ENCODE assay signal across 32 cellular contexts in genomic region chr3:102712896-102713295, GRCh38.
DNase-seq lines count a peak whose midpoint lies in the region; ATAC-seq and TF ChIP-seq lines count a peak whose summit lies in the region.
"Had no signal": no experiment of that assay in that cellular context is flagged by ENCODE, and none has a peak within 500 bp of the region (broad histone marks: within the 10 kb centered on the region; RNA-seq: fewer than 3 reads in every experiment).

No MANE protein-coding gene starts in this region.

- peaks cover 10% of the 10 kb centered on the region for H3K4me1 Mint-ChIP-seq in stimulated activated naive CD8-positive, alpha-beta T cell treated with anti-CD3 and anti-CD28 coated beads, Interleukin-15, amount 100 ng/mL, for 72 hours
- H3K4me1 Mint-ChIP-seq: activated naive CD4-positive, alpha-beta T cell treated with anti-CD3 and anti-CD28 coated beads, Interleukin-2, amount 50 U/mL, for 24 hours; CD14-positive monocyte; H9; stimulated activated naive B cell treated with anti-CD40 and anti-IgM and Interleukin-4, amounts not matched to agents 10 μg/mL and 1 μg/mL and 100 μg/mL, for 72 hours had no signal

- ATAC-seq in stimulated activated naive CD8-positive, alpha-beta T cell treated with anti-CD3 and anti-CD28 coated beads, Interleukin-15, amount 100 ng/mL, for 72 hours, result peak; percentile 60
- ATAC-seq in stimulated activated naive CD8-positive, alpha-beta T cell treated with anti-CD3 and anti-CD28 coated beads, Interleukin-15, Interleukin-2, amounts not matched to agents 100 U/mL and 50 U/mL, for 24 hours, result no peak
- no peak for ATAC-seq in left lobe of liver
- ATAC-seq: activated CD8-positive, alpha-beta memory T cell treated with anti-CD3 and anti-CD28 coated beads, Interleukin-2, amount 10 ng/mL, durations not matched to agents 7 days and 5 days; naive thymus-derived CD8-positive, alpha-beta T cell; psoas muscle; sciatic nerve; stimulated activated naive B cell treated with anti-CD40 and anti-IgM and Interleukin-4, amounts not matched to agents 10 μg/mL and 1 μg/mL and 100 μg/mL, for 72 hours had no signal

- intact Hi-C loops in ovary (cut with DNase I), result no loop called here

- no peaks in the 10 kb centered on the region for H3K4me1 ChIP-seq in ovary (ENCODE audit: insufficient read depth)
- H3K4me1 ChIP-seq: breast epithelium, Caco-2, psoas muscle, suprapubic skin, upper lobe of left lung had no signal

- TF ChIP-seq CTCF in ovary (IDR thresholded peaks at IDR 0.05), result no peak

- 86 to 91% (median 89%) methylated on average over 5 of the region's 5 CpGs for WGBS in ovary, 3 donors

- H3K4me3 ChIP-seq in ovary, result no peak overlapping the region
- H3K4me3 ChIP-seq: breast epithelium, hepatocyte, lung, psoas muscle, SK-N-MC, suprapubic skin, upper lobe of left lung had no signal

- no peak for TF ChIP-seq POLR2A in ovary (IDR thresholded peaks at IDR 0.05)

- H3K27ac ChIP-seq in ovary, result no peak overlapping the region
- H3K27ac ChIP-seq: breast epithelium, hepatocyte, psoas muscle, SK-N-MC, suprapubic skin, upper lobe of left lung had no signal

- peaks cover 15% of the 10 kb centered on the region for H3K27me3 Mint-ChIP-seq in stimulated activated naive CD8-positive, alpha-beta T cell treated with anti-CD3 and anti-CD28 coated beads, Interleukin-15, amount 100 ng/mL, for 72 hours

- H3K27ac Mint-ChIP-seq in stimulated activated naive CD8-positive, alpha-beta T cell treated with anti-CD3 and anti-CD28 coated beads, Interleukin-15, amount 100 ng/mL, for 72 hours, result no peak overlapping the region
- H3K27ac Mint-ChIP-seq: activated CD8-positive, alpha-beta memory T cell treated with anti-CD3 and anti-CD28 coated beads, Interleukin-2, amount 10 ng/mL, durations not matched to agents 7 days and 5 days; activated naive CD4-positive, alpha-beta T cell treated with anti-CD3 and anti-CD28 coated beads, Interleukin-2, amount 50 U/mL, for 24 hours; activated T-helper 1 cell treated with anti-CD3 and anti-CD28 coated beads, Interleukin-12 subunit alpha, Interleukin-12 subunit beta, Interleukin-2, Interleukin-4 antibody, amounts not matched to agents 30 ng/mL and 10 ng/mL and 1 ng/mL, durations not matched to agents 14 hours and 24 hours and 36 hours; CD14-positive monocyte; H9; naive thymus-derived CD8-positive, alpha-beta T cell; stimulated activated naive B cell treated with anti-CD40 and anti-IgM and Interleukin-4, amounts not matched to agents 10 μg/mL and 1 μg/mL and 100 μg/mL, for 72 hours had no signal

- no peaks in the 10 kb centered on the region for H3K9me3 Mint-ChIP-seq in stimulated activated naive CD8-positive, alpha-beta T cell treated with anti-CD3 and anti-CD28 coated beads, Interleukin-15, amount 100 ng/mL, for 72 hours
- H3K9me3 Mint-ChIP-seq: activated naive CD4-positive, alpha-beta T cell treated with anti-CD3 and anti-CD28 coated beads, Interleukin-2, amount 50 U/mL, for 24 hours; activated T-helper 1 cell treated with anti-CD3 and anti-CD28 coated beads, Interleukin-12 subunit alpha, Interleukin-12 subunit beta, Interleukin-2, Interleukin-4 antibody, amounts not matched to agents 30 ng/mL and 10 ng/mL and 1 ng/mL, durations not matched to agents 14 hours and 24 hours and 36 hours; H9; stimulated activated naive B cell treated with anti-CD40 and anti-IgM and Interleukin-4, amounts not matched to agents 10 μg/mL and 1 μg/mL and 100 μg/mL, for 72 hours had no signal

- H3K4me3 Mint-ChIP-seq in stimulated activated naive CD8-positive, alpha-beta T cell treated with anti-CD3 and anti-CD28 coated beads, Interleukin-15, amount 100 ng/mL, for 72 hours, result no peak overlapping the region
- H3K4me3 Mint-ChIP-seq: activated CD8-positive, alpha-beta memory T cell treated with anti-CD3 and anti-CD28 coated beads, Interleukin-2, amount 10 ng/mL, durations not matched to agents 7 days and 5 days; activated naive CD4-positive, alpha-beta T cell treated with anti-CD3 and anti-CD28 coated beads, Interleukin-2, amount 50 U/mL, for 24 hours; activated T-helper 1 cell treated with anti-CD3 and anti-CD28 coated beads, Interleukin-12 subunit alpha, Interleukin-12 subunit beta, Interleukin-2, Interleukin-4 antibody, amounts not matched to agents 30 ng/mL and 10 ng/mL and 1 ng/mL, durations not matched to agents 14 hours and 24 hours and 36 hours; CD14-positive monocyte; H9; naive thymus-derived CD8-positive, alpha-beta T cell; stimulated activated naive B cell treated with anti-CD40 and anti-IgM and Interleukin-4, amounts not matched to agents 10 μg/mL and 1 μg/mL and 100 μg/mL, for 72 hours had no signal

- no peaks in the 10 kb centered on the region for H3K36me3 ChIP-seq in ovary
- H3K36me3 ChIP-seq: breast epithelium, suprapubic skin, upper lobe of left lung had no signal

- TF ChIP-seq EP300 in ovary (IDR thresholded peaks at IDR 0.05), result no peak

- H3K9me3 ChIP-seq in ovary, result no peaks in the 10 kb centered on the region
- H3K9me3 ChIP-seq: breast epithelium, Caco-2, psoas muscle, suprapubic skin, upper lobe of left lung had no signal

- H3K27me3 ChIP-seq in ovary, result no peaks in the 10 kb centered on the region
- H3K27me3 ChIP-seq: breast epithelium, hepatocyte, suprapubic skin, upper lobe of left lung had no signal

- DNase-seq in activated CD4-positive, alpha-beta T cell treated with anti-CD3 and anti-CD28 coated beads for 48 hours, result peak; percentile 30
- DNase-seq in activated CD4-positive, alpha-beta T cell treated with anti-CD3 and anti-CD28 coated beads, Interleukin-2, amount 50 U/mL, for 48 hours, result no peak
- DNase-seq in stimulated activated naive CD8-positive, alpha-beta T cell treated with anti-CD3 and anti-CD28 coated beads, Interleukin-15, amount 100 ng/mL, for 72 hours, result peak in 1 of 2 donors; percentile 14
- DNase-seq in stimulated activated naive CD8-positive, alpha-beta T cell treated with anti-CD3 and anti-CD28 coated beads, Interleukin-15, Interleukin-2, amounts not matched to agents 100 U/mL and 50 U/mL, for 24 hours, result no peak
- DNase-seq in RKO (ENCODE audit: low spot score) (peak; percentile 0), ovary (no peak), HK-2 (ENCODE audit: unreplicated experiment) (no peak), left lobe of liver (ENCODE audit: low spot score) (no peak)
- DNase-seq: activated CD4-positive, alpha-beta T cell treated with anti-CD3 and anti-CD28 coated beads for 1 hour; activated CD8-positive, alpha-beta memory T cell treated with anti-CD3 and anti-CD28 coated beads, Interleukin-2, amount 10 ng/mL, durations not matched to agents 7 days and 5 days; anterior cingulate cortex; Caco-2; DMS53; H9; Karpas-422; naive thymus-derived CD8-positive, alpha-beta T cell; NCI-H1048; NCI-H1694; NCI-H446; NCI-H774; psoas muscle; stimulated activated naive B cell treated with anti-CD40 and anti-IgM and Interleukin-4, amounts not matched to agents 10 μg/mL and 1 μg/mL and 100 μg/mL, for 72 hours; upper lobe of left lung had no signal

Comparison
In these comparisons a context has a peak if more than half of its experiments do, and no peak if none do; other contexts are left out.
1. DNase-seq: peak in activated CD4-positive, alpha-beta T cell treated with anti-CD3 and anti-CD28 coated beads for 48 hours (single experiment) and RKO (single experiment); none in activated CD4-positive, alpha-beta T cell treated with anti-CD3 and anti-CD28 coated beads, Interleukin-2, amount 50 U/mL, for 48 hours (0 of 2), stimulated activated naive CD8-positive, alpha-beta T cell treated with anti-CD3 and anti-CD28 coated beads, Interleukin-15, Interleukin-2, amounts not matched to agents 100 U/mL and 50 U/mL, for 24 hours (single experiment), ovary (0 of 5), HK-2 (single experiment) and left lobe of liver (single experiment).